ENCODE assay signal across 18 cellular contexts in genomic region chr11:47489395-47489755, GRCh38. TPM values are rescaled to one million over a fixed set of nuclear protein-coding genes. Genes with fewer than 3 reads are reported as not detected.
A peak's percentile ranks its signal among the peaks of the same experiment; 100 is the strongest.
DNase-seq lines count a peak whose midpoint lies in the region; ATAC-seq and TF ChIP-seq lines count a peak whose summit lies in the region.
"Had no signal": no experiment of that assay in that cellular context is flagged by ENCODE, and none has a peak within 500 bp of the region (broad histone marks: within the 10 kb centered on the region; RNA-seq: fewer than 3 reads in every experiment).

No MANE protein-coding gene starts in this region.

- peak overlapping the region; percentile 6; the same call in 1 of the 2 replicates for H3K27ac ChIP-seq in PC-9
- no peak overlapping the region for H3K27ac ChIP-seq in effector memory CD4-positive, alpha-beta T cell (ENCODE audit: insufficient read depth, low read length, poor library complexity, severe bottlenecking)
- no peak overlapping the region for H3K27ac ChIP-seq in spleen
- H3K27ac ChIP-seq: thyroid gland, WERI-Rb-1 had no signal

- no peak for ATAC-seq in GM18870 (IDR thresholded peaks at IDR 0.05; ENCODE audit: unreplicated experiment)
- ATAC-seq: naive thymus-derived CD8-positive, alpha-beta T cell; right cardiac atrium had no signal

- peaks cover 25% of the 10 kb centered on the region for H4K20me1 ChIP-seq in PC-9 (ENCODE audit: insufficient read depth)

- 74 to 86% (median 82%) methylated on average over 2 of the region's 2 CpGs for WGBS in spleen, 5 donors

- H3K27me3 ChIP-seq in PC-9 (ENCODE audit: insufficient read depth, low read depth) (no peaks in the 10 kb centered on the region), spleen (replicated peaks in 1 of 7) (no peaks in the 10 kb centered on the region)
- H3K27me3 ChIP-seq in effector memory CD4-positive, alpha-beta T cell (replicated peaks; ENCODE audit: control insufficient read depth, insufficient read depth, low read length, poor library complexity, severe bottlenecking), result no peaks in the 10 kb centered on the region
- H3K27me3 ChIP-seq: MG63, thyroid gland had no signal

- TF ChIP-seq CTCF in PC-9 (conservative IDR thresholded peaks at IDR 0.05) (no peak), fibroblast of mammary gland (conservative IDR thresholded peaks at IDR 0.05; ENCODE audit: control insufficient read depth, insufficient read depth, low read depth, low read length) (no peak), progenitor cell of endocrine pancreas (IDR thresholded peaks at IDR 0.05; ENCODE audit: unreplicated experiment) (no peak), spleen (IDR thresholded peaks at IDR 0.05 in 8 of 11, conservative IDR thresholded peaks at IDR 0.05 in 3 of 11) (no peak)

- H3K4me1 ChIP-seq in PC-9 (replicated peaks; ENCODE audit: insufficient read depth) (no peaks in the 10 kb centered on the region), spleen (peaks cover 2 to 31% (median 13%) of the 10 kb centered on the region in 6 donors)
- H3K4me1 ChIP-seq in effector memory CD4-positive, alpha-beta T cell (ENCODE audit: control insufficient read depth, insufficient read depth, low read length, poor library complexity, severe bottlenecking), result no peaks in the 10 kb centered on the region
- H3K4me1 ChIP-seq: thyroid gland had no signal

- H3K9me3 Mint-ChIP-seq in activated T-cell treated with anti-CD3 and anti-CD28 coated beads, Interleukin-2, amount 50 U/mL, for 24 hours, result no peaks in the 10 kb centered on the region
- H3K9me3 Mint-ChIP-seq in progenitor cell of endocrine pancreas (ENCODE audit: low read depth), result no peaks in the 10 kb centered on the region
- H3K9me3 Mint-ChIP-seq: naive thymus-derived CD8-positive, alpha-beta T cell had no signal

- no peak overlapping the region for H3K4me3 Mint-ChIP-seq in activated T-cell treated with anti-CD3 and anti-CD28 coated beads, Interleukin-2, amount 50 U/mL, for 24 hours
- H3K4me3 Mint-ChIP-seq in progenitor cell of endocrine pancreas (ENCODE audit: low read depth), result no peak overlapping the region
- H3K4me3 Mint-ChIP-seq: naive thymus-derived CD8-positive, alpha-beta T cell had no signal

- peak overlapping the region; percentile 42 for H3K27ac Mint-ChIP-seq in activated T-cell treated with anti-CD3 and anti-CD28 coated beads, Interleukin-2, amount 50 U/mL, for 24 hours
- H3K27ac Mint-ChIP-seq in progenitor cell of endocrine pancreas, result peak overlapping the region; percentile 71

- no peak overlapping the region for H2AFZ ChIP-seq in PC-9

- no peaks in the 10 kb centered on the region for H3K27me3 Mint-ChIP-seq in activated T-cell treated with anti-CD3 and anti-CD28 coated beads, Interleukin-2, amount 50 U/mL, for 24 hours
- no peaks in the 10 kb centered on the region for H3K27me3 Mint-ChIP-seq in progenitor cell of endocrine pancreas
- H3K27me3 Mint-ChIP-seq: naive thymus-derived CD8-positive, alpha-beta T cell had no signal

- CTCF ChIA-PET in PC-9 (lab: Charles Lee), result interaction anchor here (0.7 kb wide), 1 partner anchor 43 kb away, joined by 4 read pairs; no protein-coding TSS in a partner anchor

- intact Hi-C loops in PC-9 (cut with micrococcal nuclease; ENCODE audit: unreplicated experiment), result no loop called here
- intact Hi-C loops in spleen (cut with DNase I; ENCODE audit: low total_unique reads), result no loop called here

- peaks cover 50% of the 10 kb centered on the region for H3F3A ChIP-seq in PC-9 (ENCODE audit: insufficient read depth, low read depth)

- no peaks in the 10 kb centered on the region for H3K9me2 ChIP-seq in PC-9 (ENCODE audit: insufficient read depth)

- H3K4me3 ChIP-seq in PC-9, result no peak overlapping the region
- H3K4me3 ChIP-seq in fibroblast of mammary gland (ENCODE audit: control insufficient read depth, low read depth, low read length), result no peak overlapping the region
- no peak overlapping the region for H3K4me3 ChIP-seq in effector memory CD4-positive, alpha-beta T cell (ENCODE audit: insufficient read depth, low read depth, low read length, poor library complexity, severe bottlenecking)
- no peak overlapping the region for H3K4me3 ChIP-seq in spleen
- H3K4me3 ChIP-seq: MG63, thyroid gland had no signal

- H3K4me1 Mint-ChIP-seq in activated T-cell treated with anti-CD3 and anti-CD28 coated beads, Interleukin-2, amount 50 U/mL, for 24 hours (ENCODE audit: low read depth), result peaks cover 36% of the 10 kb centered on the region
- peaks cover 12% of the 10 kb centered on the region for H3K4me1 Mint-ChIP-seq in progenitor cell of endocrine pancreas (ENCODE audit: low read depth)

- H3K9me3 ChIP-seq in PC-9 (ENCODE audit: insufficient read depth, low read depth) (no peaks in the 10 kb centered on the region), spleen (no peaks in the 10 kb centered on the region)
- H3K9me3 ChIP-seq in effector memory CD4-positive, alpha-beta T cell (ENCODE audit: control insufficient read depth, low read length), result no peaks in the 10 kb centered on the region
- H3K9me3 ChIP-seq: MG63, thyroid gland had no signal

- H3K4me2 ChIP-seq in PC-9, result no peak overlapping the region

- DNase-seq in activated T-cell treated with anti-CD3 and anti-CD28 coated beads, Interleukin-2, amount 50 U/mL, for 24 hours, result no peak
- DNase-seq in activated T-cell treated with anti-CD3 and anti-CD28 coated beads for 4 hours (no peak), PC-9 (no peak), fibroblast of mammary gland (ENCODE audit: low read depth) (peak; percentile 53), progenitor cell of endocrine pancreas (ENCODE audit: low spot score, unreplicated experiment) (no peak), spleen (no peak)
- no peak for DNase-seq in effector memory CD4-positive, alpha-beta T cell
- DNase-seq: amniotic stem cell; MG63; naive thymus-derived CD8-positive, alpha-beta T cell; NCI-H1930; NCI-H510A; right cardiac atrium; thyroid gland; WERI-Rb-1 had no signal

- H3K36me3 Mint-ChIP-seq in activated T-cell treated with anti-CD3 and anti-CD28 coated beads, Interleukin-2, amount 50 U/mL, for 24 hours (ENCODE audit: low read depth), result peaks cover 79% of the 10 kb centered on the region
- H3K36me3 Mint-ChIP-seq in progenitor cell of endocrine pancreas (ENCODE audit: insufficient read depth), result peaks cover 19% of the 10 kb centered on the region

- peaks cover 47% of the 10 kb centered on the region for H3K36me3 ChIP-seq in PC-9 (ENCODE audit: low read depth)
- H3K36me3 ChIP-seq in effector memory CD4-positive, alpha-beta T cell (ENCODE audit: control insufficient read depth, insufficient read depth, low read length), result peaks cover 37% of the 10 kb centered on the region
- peaks cover 0 to 78% (median 44%) of the 10 kb centered on the region in 6 donors for H3K36me3 ChIP-seq in spleen

- peaks cover 36% of the 10 kb centered on the region for H3K79me2 ChIP-seq in PC-9 (ENCODE audit: low read depth)

- BruUV-seq in PC-9 (replicated peaks; lab: Mats Ljungman, UMichigan), result no TSS peak

- POLR2A ChIA-PET in PC-9 (lab: Charles Lee; ENCODE audit: unreplicated experiment), result interaction anchor here (0.6 kb wide), 2 partner anchors 20 to 35 kb away, joined by 3 to 4 read pairs; no protein-coding TSS in a partner anchor

- no peak for TF ChIP-seq POLR2A in spleen (IDR thresholded peaks at IDR 0.05)

RNA-seq across cellular contexts. Expression of gene RAPSN, which starts 40.4 kb away (rescaled TPM):
- total RNA-seq in PC-9 (2021) (5.4 and 7.3 TPM in 2 replicates), progenitor cell of endocrine pancreas (0.42 and 0.81 TPM in 2 replicates), spleen (1 to 10 TPM in 3 of 7 donors, under 1 TPM in 2, not detected in 2; 0.42 to 1.6 (median 1.2) TPM)
- polyA plus RNA-seq in spleen, result 1 to 10 TPM in 1 of 3 donors, under 1 TPM in 2; 0.53 to 1.5 (median 0.74) TPM
- total RNA-seq: epithelial cell of proximal tubule, HT-29 had no signal
- polyA plus RNA-seq: naive thymus-derived CD8-positive, alpha-beta T cell had no signal
